ENCODE assay signal across 15 cellular contexts in genomic region chr20:24943196-24943595, GRCh38. TPM values are rescaled to one million over a fixed set of nuclear protein-coding genes. Genes with fewer than 3 reads are reported as not detected.
DNase-seq lines count a peak whose midpoint lies in the region; ATAC-seq and TF ChIP-seq lines count a peak whose summit lies in the region.
"Had no signal": no experiment of that assay in that cellular context is flagged by ENCODE, and none has a peak within 500 bp of the region (broad histone marks: within the 10 kb centered on the region; RNA-seq: fewer than 3 reads in every experiment).

No MANE protein-coding gene starts in this region.

- no peak overlapping the region for H3K27ac Mint-ChIP-seq in activated CD4-positive, alpha-beta memory T cell treated with anti-CD3 and anti-CD28 coated beads, Interleukin-2, amount 10 ng/mL, durations not matched to agents 7 days and 5 days
- no peak overlapping the region for H3K27ac Mint-ChIP-seq in activated CD4-positive, alpha-beta memory T cell treated with anti-CD3 and anti-CD28 coated beads for 36 hours
- H3K27ac Mint-ChIP-seq: CD4-positive, CD25-positive, alpha-beta regulatory T cell had no signal

- H3K27ac ChIP-seq in stomach (no peak overlapping the region), heart right ventricle (no peak overlapping the region)
- H3K27ac ChIP-seq: 22Rv1, GM23248 had no signal

- H3K9me3 ChIP-seq in stomach: peaks cover 4 to 45% (median 12%) of the 10 kb centered on the region in 4 donors
- peaks cover 0 to 49% (median 13%) of the 10 kb centered on the region in 11 donors for H3K9me3 ChIP-seq in heart right ventricle

- H3K27me3 ChIP-seq in stomach (no peaks in the 10 kb centered on the region), heart right ventricle (no peaks in the 10 kb centered on the region)

- intact Hi-C loops in activated CD4-positive, alpha-beta memory T cell treated with anti-CD3 and anti-CD28 coated beads for 36 hours (cut with micrococcal nuclease): no loop called here
- intact Hi-C loops in stomach (cut with DNase I; ENCODE audit: low total_unique reads): no loop called here
- intact Hi-C loops in heart right ventricle (cut with DNase I): no loop called here

- DNase-seq in activated CD4-positive, alpha-beta memory T cell treated with anti-CD3 and anti-CD28 coated beads, Interleukin-2, amount 10 ng/mL, durations not matched to agents 7 days and 5 days: peak; percentile 12
- no peak for DNase-seq in activated CD4-positive, alpha-beta memory T cell treated with anti-CD3 and anti-CD28 coated beads for 36 hours
- DNase-seq in mesenteric fat pad (ENCODE audit: low spot score) (peak; percentile 72), stomach (peak; percentile 17), heart right ventricle (no peak)
- no peak for DNase-seq in activated T-cell treated with anti-CD3 and anti-CD28 coated beads, Interleukin-2, amount 50 U/mL, for 1 hour
- DNase-seq: CD4-positive, CD25-positive, alpha-beta regulatory T cell; DMS53; GM23248; IMR-90 had no signal

- no peak for TF ChIP-seq EP300 in stomach (IDR thresholded peaks at IDR 0.05)

- H3K36me3 ChIP-seq in stomach (no peaks in the 10 kb centered on the region), heart right ventricle (no peaks in the 10 kb centered on the region)

- ATAC-seq in heart right ventricle (no peak), HG03521 (IDR thresholded peaks at IDR 0.05; ENCODE audit: unreplicated experiment) (no peak)
- ATAC-seq: HCT116 had no signal

- no peak overlapping the region for H3K4me3 ChIP-seq in stomach
- no peak overlapping the region for H3K4me3 ChIP-seq in heart right ventricle
- H3K4me3 ChIP-seq: GM23248 had no signal

- peaks cover 48% of the 10 kb centered on the region for H3K36me3 Mint-ChIP-seq in activated CD4-positive, alpha-beta memory T cell treated with anti-CD3 and anti-CD28 coated beads, Interleukin-2, amount 10 ng/mL, durations not matched to agents 7 days and 5 days (ENCODE audit: low read depth)
- H3K36me3 Mint-ChIP-seq in activated CD4-positive, alpha-beta memory T cell treated with anti-CD3 and anti-CD28 coated beads for 36 hours: peaks cover 41% of the 10 kb centered on the region

- POLR2A ChIA-PET in activated CD4-positive, alpha-beta memory T cell treated with anti-CD3 and anti-CD28 coated beads, Interleukin-2, amount 10 ng/mL, durations not matched to agents 7 days and 5 days (lab: Charles Lee): no interaction called here
- POLR2A ChIA-PET in activated CD4-positive, alpha-beta memory T cell treated with anti-CD3 and anti-CD28 coated beads for 36 hours (lab: Charles Lee): no interaction called here

- H3K27me3 Mint-ChIP-seq in activated CD4-positive, alpha-beta memory T cell treated with anti-CD3 and anti-CD28 coated beads, Interleukin-2, amount 10 ng/mL, durations not matched to agents 7 days and 5 days: no peaks in the 10 kb centered on the region
- no peaks in the 10 kb centered on the region for H3K27me3 Mint-ChIP-seq in activated CD4-positive, alpha-beta memory T cell treated with anti-CD3 and anti-CD28 coated beads for 36 hours
- H3K27me3 Mint-ChIP-seq: CD4-positive, CD25-positive, alpha-beta regulatory T cell had no signal

- H3K4me1 Mint-ChIP-seq in activated CD4-positive, alpha-beta memory T cell treated with anti-CD3 and anti-CD28 coated beads, Interleukin-2, amount 10 ng/mL, durations not matched to agents 7 days and 5 days: peaks cover 23% of the 10 kb centered on the region
- peaks cover 15% of the 10 kb centered on the region for H3K4me1 Mint-ChIP-seq in activated CD4-positive, alpha-beta memory T cell treated with anti-CD3 and anti-CD28 coated beads for 36 hours (ENCODE audit: low read depth)

- 70 to 100% (median 94%) methylated on average over 1 to 4 of the region's 4 CpGs for WGBS in stomach, 5 donors
- 91 to 93% methylated on average over 4 of the region's 4 CpGs for WGBS in heart right ventricle, 2 donors

- H3K9me3 Mint-ChIP-seq in activated CD4-positive, alpha-beta memory T cell treated with anti-CD3 and anti-CD28 coated beads, Interleukin-2, amount 10 ng/mL, durations not matched to agents 7 days and 5 days: peaks cover 43% of the 10 kb centered on the region
- peaks cover 50% of the 10 kb centered on the region for H3K9me3 Mint-ChIP-seq in activated CD4-positive, alpha-beta memory T cell treated with anti-CD3 and anti-CD28 coated beads for 36 hours

- no peak overlapping the region for H3K4me3 Mint-ChIP-seq in activated CD4-positive, alpha-beta memory T cell treated with anti-CD3 and anti-CD28 coated beads, Interleukin-2, amount 10 ng/mL, durations not matched to agents 7 days and 5 days
- H3K4me3 Mint-ChIP-seq in activated CD4-positive, alpha-beta memory T cell treated with anti-CD3 and anti-CD28 coated beads for 36 hours: no peak overlapping the region
- H3K4me3 Mint-ChIP-seq: CD4-positive, CD25-positive, alpha-beta regulatory T cell had no signal

- TF ChIP-seq CTCF in stomach (IDR thresholded peaks at IDR 0.05) (no peak), heart right ventricle (IDR thresholded peaks at IDR 0.05) (no peak)

- H3K4me1 ChIP-seq in stomach (no peaks in the 10 kb centered on the region), heart right ventricle (no peaks in the 10 kb centered on the region)

- CTCF ChIA-PET in activated CD4-positive, alpha-beta memory T cell treated with anti-CD3 and anti-CD28 coated beads, Interleukin-2, amount 10 ng/mL, durations not matched to agents 7 days and 5 days (lab: Charles Lee): no interaction called here
- CTCF ChIA-PET in activated CD4-positive, alpha-beta memory T cell treated with anti-CD3 and anti-CD28 coated beads for 36 hours (lab: Charles Lee): no interaction called here

- no peak for TF ChIP-seq POLR2A in stomach (IDR thresholded peaks at IDR 0.05)

RNA-seq across cellular contexts. Expression of gene CST7, which starts 5.9 kb away (rescaled TPM):
- 100 to 1,000 TPM; 178 to 182 TPM for total RNA-seq in activated CD4-positive, alpha-beta memory T cell treated with anti-CD3 and anti-CD28 coated beads, Interleukin-2, amount 10 ng/mL, durations not matched to agents 7 days and 5 days
- 10 to 100 TPM; 81.8 to 83.1 TPM for total RNA-seq in activated CD4-positive, alpha-beta memory T cell treated with anti-CD3 and anti-CD28 coated beads for 36 hours
- total RNA-seq in mesenteric fat pad: 11.5 TPM
- 1 to 10 TPM in 3 of 5 donors, under 1 TPM in 1, not detected in 1; 0.87 to 4.5 (median 2.0) TPM for total RNA-seq in stomach
- polyA plus RNA-seq in stomach: 1 to 10 TPM; 2.5 to 8.3 (median 4.9) TPM
- 1 to 10 TPM in 4 of 10 donors, under 1 TPM in 4, not detected in 2; 0.28 to 10.0 (median 1.0) TPM for total RNA-seq in heart right ventricle
- 1 to 10 TPM; 1.2 to 1.5 TPM for polyA plus RNA-seq in heart right ventricle
- total RNA-seq: A673, GM23248, IMR-90 had no signal
- polyA plus RNA-seq: BJ, GM23248, IMR-90 had no signal

RNA-seq across cellular contexts. Expression of gene APMAP, which starts 49.4 kb away (rescaled TPM):
- total RNA-seq in activated CD4-positive, alpha-beta memory T cell treated with anti-CD3 and anti-CD28 coated beads, Interleukin-2, amount 10 ng/mL, durations not matched to agents 7 days and 5 days: 10 to 100 TPM; 44.1 to 46.5 TPM
- 10 to 100 TPM; 45.5 to 46.6 TPM for total RNA-seq in activated CD4-positive, alpha-beta memory T cell treated with anti-CD3 and anti-CD28 coated beads for 36 hours
- total RNA-seq in mesenteric fat pad: 166 TPM
- total RNA-seq in stomach: 10 to 100 TPM; 12.3 to 55.6 (median 39.3) TPM
- polyA plus RNA-seq in stomach: 10 to 100 TPM; 14.4 to 29.5 (median 24.8) TPM
- 10 to 100 TPM; 22.5 to 44.6 (median 33.1) TPM for total RNA-seq in heart right ventricle
- 10 to 100 TPM; 15.3 to 48.5 TPM for polyA plus RNA-seq in heart right ventricle

Comparison
In these comparisons a context has a peak if more than half of its experiments do, and no peak if none do; other contexts are left out.
1. DNase-seq: peak in activated CD4-positive, alpha-beta memory T cell treated with anti-CD3 and anti-CD28 coated beads, Interleukin-2, amount 10 ng/mL, durations not matched to agents 7 days and 5 days (single experiment), mesenteric fat pad (single experiment) and stomach (single experiment); none in activated CD4-positive, alpha-beta memory T cell treated with anti-CD3 and anti-CD28 coated beads for 36 hours (single experiment), activated T-cell treated with anti-CD3 and anti-CD28 coated beads, Interleukin-2, amount 50 U/mL, for 1 hour (single experiment) and heart right ventricle (0 of 2).